Comparison of ENCODE assay signal across 1 cellular context in the genomic region with DNA sequence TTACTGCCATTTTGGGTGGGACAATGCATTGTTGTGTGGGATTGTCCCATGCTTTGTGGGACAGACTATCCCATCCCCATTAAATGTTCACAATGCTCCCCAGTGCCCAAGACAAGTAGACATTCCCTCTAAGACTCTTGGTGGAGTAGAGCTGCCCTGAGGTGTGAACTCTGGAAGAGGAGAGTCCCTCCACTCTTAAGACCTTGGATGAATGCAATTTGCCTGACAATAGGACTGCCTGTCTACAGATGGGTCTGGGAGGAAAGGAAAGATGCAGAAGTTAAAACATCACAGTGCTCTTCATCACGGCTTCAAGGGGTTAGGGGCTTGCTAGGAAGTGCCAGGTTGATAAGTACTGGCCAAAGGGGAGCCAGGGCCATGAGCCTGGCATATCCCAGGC. TPM values are rescaled to one million over a fixed set of nuclear protein-coding genes. Genes with fewer than 3 reads are reported as not detected.
"Had no signal": no experiment of that assay in that cellular context is flagged by ENCODE, and none has a peak within 500 bp of the region (broad histone marks: within the 10 kb centered on the region; RNA-seq: fewer than 3 reads in every experiment).

No MANE protein-coding gene starts in this region.

RNA-seq across cellular contexts. Expression of gene BMF, which starts 46.1 kb away (rescaled TPM):
- total RNA-seq: MCF 10A had no signal
